Comparison of ENCODE assay signal across 8 cellular contexts in genomic region chr17:63675607-63676539, GRCh38. TPM values are rescaled to one million over a fixed set of nuclear protein-coding genes. Genes with fewer than 3 reads are reported as not detected.
DNase-seq lines count a peak whose midpoint lies in the region; ATAC-seq, FAIRE-seq and TF ChIP-seq lines count a peak whose summit lies in the region.

No MANE protein-coding gene starts in this region.

- ATAC-seq in GM18505 (IDR thresholded peaks at IDR 0.05; ENCODE audit: unreplicated experiment), result no peak

- TF ChIP-seq POLR2A in GM18505 (IDR thresholded peaks at IDR 0.05; ENCODE audit: borderline replicate concordance, extremely low read depth, insufficient read depth, insufficient read length), result no peak

- FAIRE-seq in urothelium cell line (lab: Jason Lieb, UNC), result no peak

- peak; percentile 44 for DNase-seq in DMS 273 treated with DMSO at 0.1 percent for 48 hours (lab: John Stamatoyannopoulos, UW)
- peak; percentile 85 for DNase-seq in NCI-H226
- peak; percentile 77 for DNase-seq in dedifferentiated amniotic fluid mesenchymal stem cell (ENCODE audit: extremely low spot score)
- DNase-seq in lung microvascular endothelial cell (ENCODE audit: low read depth in 2 of 2), result peak; percentile 97 to 100
- DNase-seq in urothelium cell line (ENCODE audit: low spot score), result peak; percentile 70
- DNase-seq in stimulated activated CD4-positive, alpha-beta T cell treated with anti-CD3 and anti-CD28 coated beads, Interleukin-15, amount 100 ng/mL, for 24 hours, result no peak
- DNase-seq in GOT3 (lab: John Stamatoyannopoulos, UW), result no peak

RNA-seq across cellular contexts. Expression of gene LIMD2, which starts 24.1 kb away (rescaled TPM):
- total RNA-seq in lung microvascular endothelial cell, result 15.3 and 18.8 TPM in 2 replicates

RNA-seq across cellular contexts. Expression of gene MAP3K3, which starts 53.7 kb away (rescaled TPM):
- total RNA-seq in lung microvascular endothelial cell, result 74.8 and 108 TPM in 2 replicates

Comparison
In these comparisons a context has a peak if more than half of its experiments do, and no peak if none do; other contexts are left out.
1. DNase-seq: peak in DMS 273 treated with DMSO at 0.1 percent for 48 hours (single experiment), NCI-H226 (single experiment), dedifferentiated amniotic fluid mesenchymal stem cell (single experiment), lung microvascular endothelial cell (2 of 2) and urothelium cell line (single experiment); none in stimulated activated CD4-positive, alpha-beta T cell treated with anti-CD3 and anti-CD28 coated beads, Interleukin-15, amount 100 ng/mL, for 24 hours (single experiment) and GOT3 (single experiment).